In the genomic region with DNA sequence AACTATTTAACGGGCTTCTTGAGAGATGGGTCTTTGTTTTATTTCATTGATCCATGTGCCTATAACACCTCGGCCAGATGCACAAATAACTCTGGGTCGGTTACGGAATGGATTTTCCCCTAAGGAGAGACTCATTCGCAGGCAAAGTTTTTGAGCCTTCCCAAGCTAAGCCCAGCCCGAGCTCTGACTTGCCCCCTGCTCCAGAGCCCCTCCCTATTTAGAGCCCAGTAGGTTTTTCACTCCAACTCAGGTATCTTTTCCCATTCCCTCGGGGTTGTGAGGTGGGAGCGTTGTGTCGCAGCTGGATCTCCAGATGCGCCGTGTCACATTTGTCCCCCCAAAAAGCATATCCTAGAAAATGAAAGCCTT, we compare ENCODE assay signal across 9 cellular contexts. TPM values are rescaled to one million over a fixed set of nuclear protein-coding genes. Genes with fewer than 3 reads are reported as not detected.
A peak's percentile ranks its signal among the peaks of the same experiment; 100 is the strongest.
DNase-seq lines count a peak whose midpoint lies in the region; ATAC-seq and TF ChIP-seq lines count a peak whose summit lies in the region.
"Had no signal": no experiment of that assay in that cellular context is flagged by ENCODE, and none has a peak within 500 bp of the region (broad histone marks: within the 10 kb centered on the region; RNA-seq: fewer than 3 reads in every experiment).

No MANE protein-coding gene starts in this region.

- DNase-seq in AG09309 (ENCODE audit: low read depth): no peak
- DNase-seq in PC-3: no peak
- no peak for DNase-seq in fibroblast of the aortic adventitia (ENCODE audit: low read depth)
- no peak for DNase-seq in neuronal stem cell (ENCODE audit: low spot score)
- no peak for DNase-seq in activated CD4-positive, alpha-beta memory T cell treated with anti-CD3 and anti-CD28 coated beads for 36 hours
- no peak for DNase-seq in activated CD8-positive, alpha-beta memory T cell treated with anti-CD3 and anti-CD28 coated beads, Interleukin-2, amount 50 U/mL, for 4 hours

- CTCF ChIA-PET in PC-3 (lab: Charles Lee): no interaction called here
- CTCF ChIA-PET in activated CD4-positive, alpha-beta memory T cell treated with anti-CD3 and anti-CD28 coated beads for 36 hours (lab: Charles Lee): no interaction called here

- no peak overlapping the region for H2BK5ac ChIP-seq in neuronal stem cell (ENCODE audit: low read length)

- no peaks in the 10 kb centered on the region for H3K9me3 Mint-ChIP-seq in activated CD4-positive, alpha-beta memory T cell treated with anti-CD3 and anti-CD28 coated beads for 36 hours

- H3K18ac ChIP-seq in neuronal stem cell (ENCODE audit: low read length): no peak overlapping the region

- H3K9ac ChIP-seq in PC-3 (ENCODE audit: low read length) (no peak overlapping the region), neuronal stem cell (ENCODE audit: low read depth, low read length, poor library complexity) (no peak overlapping the region)

- H3K36me3 Mint-ChIP-seq in activated CD4-positive, alpha-beta memory T cell treated with anti-CD3 and anti-CD28 coated beads for 36 hours: no peaks in the 10 kb centered on the region

- H3K9me3 ChIP-seq in PC-3 (ENCODE audit: low read length): no peaks in the 10 kb centered on the region
- no peaks in the 10 kb centered on the region for H3K9me3 ChIP-seq in neuronal stem cell (replicated peaks in 1 of 2; ENCODE audit: control insufficient read depth in 2 of 2, insufficient read depth in 1 of 2, low read depth in 1 of 2, low read length in 2 of 2)

- no peak overlapping the region for H2BK12ac ChIP-seq in neuronal stem cell (ENCODE audit: low read length)

- peak overlapping the region; percentile 21 for H3K23ac ChIP-seq in neuronal stem cell (ENCODE audit: low read depth, low read length, poor library complexity)

- intact Hi-C loops in PC-3 (cut with micrococcal nuclease): no loop called here
- intact Hi-C loops in activated CD4-positive, alpha-beta memory T cell treated with anti-CD3 and anti-CD28 coated beads for 36 hours (cut with micrococcal nuclease): no loop called here

- H3K4me3 Mint-ChIP-seq in activated CD4-positive, alpha-beta memory T cell treated with anti-CD3 and anti-CD28 coated beads for 36 hours: no peak overlapping the region

- H3K27ac Mint-ChIP-seq in activated CD4-positive, alpha-beta memory T cell treated with anti-CD3 and anti-CD28 coated beads for 36 hours: no peak overlapping the region

- H2AFZ ChIP-seq in PC-3 (ENCODE audit: low read length): no peak overlapping the region
- peak overlapping the region; percentile 94 for H2AFZ ChIP-seq in neuronal stem cell (ENCODE audit: low read length)

- ATAC-seq in PC-3 (no peak), GM18520 (IDR thresholded peaks at IDR 0.05; ENCODE audit: unreplicated experiment) (no peak), GM21786 (IDR thresholded peaks at IDR 0.05; ENCODE audit: unreplicated experiment) (no peak)

- H4K91ac ChIP-seq in neuronal stem cell (ENCODE audit: low read depth, low read length, poor library complexity): no peak overlapping the region

- WGBS in neuronal stem cell (ENCODE audit: extremely low coverage in 2 of 2, insufficient read length in 2 of 2, insufficient replicate concordance in 1 of 2), 2 donors: no CpG with 5 or more reads among the region's 11 CpGs

- H3K4me1 ChIP-seq in PC-3 (ENCODE audit: insufficient read depth, low read length) (no peaks in the 10 kb centered on the region), neuronal stem cell (ENCODE audit: control insufficient read depth in 2 of 2, insufficient read depth in 1 of 2, low read depth in 1 of 2, low read length in 2 of 2) (peaks cover 0 to 2% of the 10 kb centered on the region in 2 donors)

- H2BK15ac ChIP-seq in neuronal stem cell (ENCODE audit: low read length): no peak overlapping the region

- H3K4ac ChIP-seq in neuronal stem cell (ENCODE audit: low read length): no peak overlapping the region

- no peaks in the 10 kb centered on the region for H3K4me1 Mint-ChIP-seq in activated CD4-positive, alpha-beta memory T cell treated with anti-CD3 and anti-CD28 coated beads for 36 hours (ENCODE audit: low read depth)

- H3K9me2 ChIP-seq in PC-3 (replicated peaks; ENCODE audit: low read length): no peaks in the 10 kb centered on the region

- H2BK120ac ChIP-seq in neuronal stem cell (ENCODE audit: low read depth, low read length): no peak overlapping the region

- no TSS peak for BruUV-seq in PC-3 (replicated peaks; lab: Mats Ljungman, UMichigan)

- H3K4me3 ChIP-seq in AG09309 (ENCODE audit: control insufficient read depth, low read depth, low read length): peak overlapping the region; percentile 58
- H3K4me3 ChIP-seq in PC-3 (ENCODE audit: low read length): peak overlapping the region; percentile 12; the same call in 1 of the 2 replicates
- peak overlapping the region; percentile 58 for H3K4me3 ChIP-seq in fibroblast of the aortic adventitia (ENCODE audit: low read depth, low read length)
- H3K4me3 ChIP-seq in neuronal stem cell (ENCODE audit: low read length in 2 of 2): peak overlapping the region; percentile 28 to 81
- H3K4me3 ChIP-seq: SK-N-MC had no signal

- no peak overlapping the region for H4K8ac ChIP-seq in neuronal stem cell (ENCODE audit: low read depth, low read length)

- peaks cover 40% of the 10 kb centered on the region for H3K27me3 Mint-ChIP-seq in activated CD4-positive, alpha-beta memory T cell treated with anti-CD3 and anti-CD28 coated beads for 36 hours

- no peaks in the 10 kb centered on the region for H3K36me3 ChIP-seq in PC-3 (ENCODE audit: low read depth, low read length)
- H3K36me3 ChIP-seq in neuronal stem cell (replicated peaks in 1 of 2; ENCODE audit: control insufficient read depth in 2 of 2, insufficient read depth in 2 of 2, low read length in 2 of 2): no peaks in the 10 kb centered on the region

- H3K4me2 ChIP-seq in PC-3 (ENCODE audit: low read length) (peak overlapping the region; percentile 20), neuronal stem cell (ENCODE audit: insufficient read depth, low read length, poor library complexity, severe bottlenecking) (peak overlapping the region; percentile 92)

- no peaks in the 10 kb centered on the region for H3F3A ChIP-seq in PC-3 (ENCODE audit: low read length, unreplicated experiment)

- H3K27ac ChIP-seq in PC-3 (ENCODE audit: low read length) (no peak overlapping the region), neuronal stem cell (replicated peaks; ENCODE audit: low read length) (no peak overlapping the region)
- H3K27ac ChIP-seq: SK-N-MC had no signal

- no peaks in the 10 kb centered on the region for H3K79me1 ChIP-seq in neuronal stem cell (ENCODE audit: low read depth, low read length)

- POLR2A ChIA-PET in PC-3 (lab: Charles Lee; ENCODE audit: unreplicated experiment): no interaction called here
- POLR2A ChIA-PET in activated CD4-positive, alpha-beta memory T cell treated with anti-CD3 and anti-CD28 coated beads for 36 hours (lab: Charles Lee): no interaction called here

- no peaks in the 10 kb centered on the region for H3K79me2 ChIP-seq in PC-3 (ENCODE audit: low read length)

- H3K14ac ChIP-seq in neuronal stem cell (ENCODE audit: low read length): no peak overlapping the region

- no peak overlapping the region for H2AK5ac ChIP-seq in neuronal stem cell (ENCODE audit: low read depth, low read length)

- H4K20me1 ChIP-seq in PC-3 (ENCODE audit: low read length): no peaks in the 10 kb centered on the region

- TF ChIP-seq CTCF in AG09309 (IDR thresholded peaks at IDR 0.05; ENCODE audit: control insufficient read depth, insufficient read depth, low read depth, low read length, missing control alignments) (no peak), PC-3 (conservative IDR thresholded peaks at IDR 0.05; ENCODE audit: low read depth, low read length) (no peak), fibroblast of the aortic adventitia (IDR thresholded peaks at IDR 0.05; ENCODE audit: insufficient read depth, low read length) (no peak)

- H3K27me3 ChIP-seq in PC-3 (ENCODE audit: low read length) (peaks cover 68% of the 10 kb centered on the region), neuronal stem cell (ENCODE audit: control insufficient read depth in 3 of 3, insufficient read depth in 3 of 3, low read depth in 1 of 3, low read length in 3 of 3) (peaks cover 0 to 49% (median 16%) of the 10 kb centered on the region in 3 experiments)

RNA-seq across cellular contexts. Expression of a gene that starts 0.8 kb away (rescaled TPM):
- total RNA-seq in PC-3 (2014; rRNA removed): not detected in 2 replicates
- 0.16 and 0.18 TPM in 2 replicates for total RNA-seq in fibroblast of the aortic adventitia (ENCODE audit: low replicate concordance)
- 0.10 TPM for polyA plus RNA-seq in neuronal stem cell (2013, experiment 1 of 2)
- polyA plus RNA-seq in neuronal stem cell (2013, experiment 2 of 2): 0.12 TPM
- total RNA-seq in activated CD4-positive, alpha-beta memory T cell treated with anti-CD3 and anti-CD28 coated beads for 36 hours: not detected
